ENCODE assay signal across 12 cellular contexts in the genomic region with DNA sequence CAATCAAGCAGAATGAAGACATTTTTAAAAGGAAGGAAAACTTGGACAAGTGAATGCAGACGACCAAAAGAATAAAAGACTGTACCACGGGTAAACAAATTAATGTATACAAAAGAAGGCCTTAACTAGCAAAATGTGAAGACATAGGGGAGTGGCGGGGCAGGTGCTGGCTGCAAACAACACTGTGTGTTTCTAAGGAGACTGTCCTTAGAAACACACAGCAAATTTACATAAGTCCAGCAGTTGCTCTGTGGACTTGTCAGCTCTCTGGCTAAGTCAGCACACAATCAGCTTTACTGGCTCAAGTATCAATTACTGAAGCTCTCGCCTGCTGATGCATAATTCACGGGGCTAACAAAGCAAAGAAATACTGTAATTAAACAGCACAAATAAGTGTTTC. TPM values are rescaled to one million over a fixed set of nuclear protein-coding genes. Genes with fewer than 3 reads are reported as not detected.
DNase-seq lines count a peak whose midpoint lies in the region; ATAC-seq, FAIRE-seq and TF ChIP-seq lines count a peak whose summit lies in the region.
"Had no signal": no experiment of that assay in that cellular context is flagged by ENCODE, and none has a peak within 500 bp of the region (broad histone marks: within the 10 kb centered on the region; RNA-seq: fewer than 3 reads in every experiment).

No MANE protein-coding gene starts in this region.

- WGBS in IMR-90 (ENCODE audit: extremely low coverage in 2 of 2, insufficient read length in 1 of 2), 2 experiments = 83% methylated on average over 1 of the region's 5 CpGs; no CpG with 5 or more reads in 1 of the 2 experiments
- 92% methylated on average over 5 of the region's 5 CpGs; no CpG with 5 or more reads in 1 of the 2 experiments for WGBS in H1 (ENCODE audit: extremely low coverage in 1 of 2, insufficient coverage in 1 of 2, insufficient read length in 1 of 2, insufficient replicate concordance in 2 of 2, low coverage in 1 of 2, low lambda C conversion rate in 2 of 2, missing lambda C conversion rate in 1 of 2), 2 experiments
- no CpG with 5 or more reads among the region's 5 CpGs for WGBS in neuronal stem cell (ENCODE audit: extremely low coverage in 2 of 2, insufficient read length in 2 of 2, insufficient replicate concordance in 1 of 2), 2 donors

- intact Hi-C loops in IMR-90 (cut with micrococcal nuclease) = no loop called here

- H2BK120ac ChIP-seq in IMR-90 (ENCODE audit: low read depth, low read length) = no peak overlapping the region
- H2BK120ac ChIP-seq in H1 (replicated peaks; ENCODE audit: low read depth, low read length) = no peak overlapping the region
- H2BK120ac ChIP-seq in neuronal stem cell (ENCODE audit: low read depth, low read length) = no peak overlapping the region

- FAIRE-seq in H1 (lab: Jason Lieb, UNC) = peak; percentile 74

- H3K56ac ChIP-seq in IMR-90 (ENCODE audit: extremely low read depth, insufficient read depth, low read length) = no peak overlapping the region
- no peak overlapping the region for H3K56ac ChIP-seq in H1 (replicated peaks; ENCODE audit: insufficient read length, low read depth, low read length)

- H3K9me1 ChIP-seq in IMR-90 (ENCODE audit: insufficient read depth, low read length) = peaks cover 10% of the 10 kb centered on the region

- H4K20me1 ChIP-seq in IMR-90 (ENCODE audit: insufficient read depth, low read length) (peaks cover 63% of the 10 kb centered on the region), H1 (replicated peaks in 1 of 2; ENCODE audit: control insufficient read depth in 1 of 2, insufficient read depth in 2 of 2, low read length in 2 of 2) (peaks cover 16 to 26% of the 10 kb centered on the region in 2 experiments)

- no peaks in the 10 kb centered on the region for H3K4me1 ChIP-seq in IMR-90 (ENCODE audit: control insufficient read depth, insufficient read depth, low read length)
- H3K4me1 ChIP-seq in H1 (replicated peaks in 1 of 4; ENCODE audit: control insufficient read depth in 3 of 4, insufficient read depth in 4 of 4, low read length in 3 of 4) = peaks cover 1 to 13% (median 11%) of the 10 kb centered on the region in 4 experiments; a peak in 4 of 7 replicates
- peaks cover 4 to 10% of the 10 kb centered on the region in 2 donors for H3K4me1 ChIP-seq in neuronal stem cell (ENCODE audit: control insufficient read depth in 2 of 2, insufficient read depth in 1 of 2, low read depth in 1 of 2, low read length in 2 of 2)
- H3K4me1 ChIP-seq: uterus had no signal

- TF ChIP-seq RAD21 in IMR-90 (IDR thresholded peaks at IDR 0.05; ENCODE audit: low read length) (no peak), H1 (IDR thresholded peaks at IDR 0.05 in 1 of 2, conservative IDR thresholded peaks at IDR 0.05 in 1 of 2; ENCODE audit: low read depth in 2 of 2, low read length in 2 of 2) (no peak)

- in situ Hi-C loops in IMR-90 (cut with MboI; ENCODE audit: low sequenced_read_pairs) = no loop called here

- TF ChIP-seq CTCF in IMR-90 (conservative IDR thresholded peaks at IDR 0.05; ENCODE audit: low read depth, low read length) = no peak
- TF ChIP-seq CTCF in H1 (IDR thresholded peaks at IDR 0.05; ENCODE audit: control extremely low read depth in 1 of 3, insufficient read depth in 1 of 3, low read depth in 1 of 3, low read length in 3 of 3) = no peak

- no peak for TF ChIP-seq EP300 in H1 (IDR thresholded peaks at IDR 0.05; ENCODE audit: borderline replicate concordance in 1 of 2, low read depth in 2 of 2, low read length in 2 of 2)

- no peak overlapping the region for H2AK9ac ChIP-seq in IMR-90 (replicated peaks; ENCODE audit: low read depth, low read length, poor library complexity)

- no peak for ATAC-seq in IMR-90 (ENCODE audit: low read depth)
- no peak for ATAC-seq in HG03095 (IDR thresholded peaks at IDR 0.05; ENCODE audit: unreplicated experiment)
- no peak for ATAC-seq in GM18868 (IDR thresholded peaks at IDR 0.05; ENCODE audit: unreplicated experiment)
- ATAC-seq: Panc1 had no signal

- H3K23ac ChIP-seq in IMR-90 (ENCODE audit: low read depth, low read length) = no peak overlapping the region
- no peak overlapping the region for H3K23ac ChIP-seq in H1 (ENCODE audit: insufficient read length)
- no peak overlapping the region for H3K23ac ChIP-seq in neuronal stem cell (ENCODE audit: low read depth, low read length, poor library complexity)

- CTCF ChIA-PET in IMR-90 (lab: Yijun Ruan, JAX) = no interaction called here
- CTCF ChIA-PET in H1 (lab: Charles Lee; ENCODE audit: partially characterized antibody) = no interaction called here

- no peak overlapping the region for H3K18ac ChIP-seq in IMR-90 (ENCODE audit: low read depth, low read length)
- H3K18ac ChIP-seq in H1 (ENCODE audit: extremely low read depth, low read length) = no peak overlapping the region
- no peak overlapping the region for H3K18ac ChIP-seq in neuronal stem cell (ENCODE audit: low read length)

- H3K79me1 ChIP-seq in IMR-90 (ENCODE audit: low read depth in 1 of 2, low read length in 2 of 2) (peaks cover 16 to 62% of the 10 kb centered on the region in 2 experiments; a peak in 3 of 4 replicates), H1 (ENCODE audit: low read depth, low read length) (peaks cover 5% of the 10 kb centered on the region; the same call in 1 of the 2 replicates), neuronal stem cell (ENCODE audit: low read depth, low read length) (peaks cover 4% of the 10 kb centered on the region)

- H2BK5ac ChIP-seq in IMR-90 (ENCODE audit: low read depth, low read length, poor library complexity, severe bottlenecking) (no peak overlapping the region), H1 (ENCODE audit: low read depth, low read length) (no peak overlapping the region), neuronal stem cell (ENCODE audit: low read length) (no peak overlapping the region)

- H3K27me3 ChIP-seq in IMR-90 (ENCODE audit: control insufficient read depth, insufficient read depth, low read length) (no peaks in the 10 kb centered on the region), H1 (replicated peaks in 1 of 4; ENCODE audit: control insufficient read depth in 3 of 4, extremely low read depth in 1 of 4, insufficient read depth in 3 of 4, low read length in 3 of 4) (no peaks in the 10 kb centered on the region), neuronal stem cell (ENCODE audit: control insufficient read depth in 3 of 3, insufficient read depth in 3 of 3, low read depth in 1 of 3, low read length in 3 of 3) (no peaks in the 10 kb centered on the region)
- H3K27me3 ChIP-seq: uterus had no signal

- dilution Hi-C loops in IMR-90 (cut with HindIII; ENCODE audit: low sequenced_read_pairs, unreplicated experiment) = no loop called here

- H2AFZ ChIP-seq in IMR-90 (replicated peaks; ENCODE audit: low read length, poor library complexity) = no peak overlapping the region
- no peak overlapping the region for H2AFZ ChIP-seq in H1 (ENCODE audit: low read length)
- no peak overlapping the region for H2AFZ ChIP-seq in neuronal stem cell (ENCODE audit: low read length)

- no peak overlapping the region for H2BK15ac ChIP-seq in IMR-90 (ENCODE audit: low read depth, low read length)
- H2BK15ac ChIP-seq in H1 (ENCODE audit: low read length) = no peak overlapping the region
- H2BK15ac ChIP-seq in neuronal stem cell (ENCODE audit: low read length) = no peak overlapping the region

- no peak overlapping the region for H4K91ac ChIP-seq in IMR-90 (ENCODE audit: insufficient read depth, low read depth, low read length)
- no peak overlapping the region for H4K91ac ChIP-seq in H1 (replicated peaks; ENCODE audit: insufficient read length, low read length)
- no peak overlapping the region for H4K91ac ChIP-seq in neuronal stem cell (ENCODE audit: low read depth, low read length, poor library complexity)

- no peak for TF ChIP-seq POLR2A in IMR-90 (IDR thresholded peaks at IDR 0.05; ENCODE audit: low read depth, low read length)
- no peak for TF ChIP-seq POLR2A in H1 (IDR thresholded peaks at IDR 0.05; ENCODE audit: control extremely low read depth in 1 of 2, low read depth in 2 of 2, low read length in 2 of 2)

- H3K4ac ChIP-seq in IMR-90 (ENCODE audit: low read depth, low read length) (no peak overlapping the region), H1 (replicated peaks; ENCODE audit: insufficient read length, low read depth, low read length) (peak overlapping the region; percentile 58), neuronal stem cell (ENCODE audit: low read length) (no peak overlapping the region)

- H3K4me2 ChIP-seq in IMR-90 (ENCODE audit: low read depth, low read length) (no peak overlapping the region), H1 (ENCODE audit: insufficient read depth in 1 of 2, low read depth in 2 of 2, low read length in 2 of 2) (no peak overlapping the region), neuronal stem cell (ENCODE audit: insufficient read depth, low read length, poor library complexity, severe bottlenecking) (no peak overlapping the region)

- no peak overlapping the region for H2BK12ac ChIP-seq in H1 (ENCODE audit: low read depth, low read length)
- H2BK12ac ChIP-seq in neuronal stem cell (ENCODE audit: low read length) = no peak overlapping the region

- DNase-seq in IMR-90 (peak; percentile 10), NCI-H345 (lab: John Stamatoyannopoulos, UW) (peak; percentile 82), H1 (ENCODE audit: low read depth in 1 of 2, low spot score in 2 of 2) (no peak), neuronal stem cell (ENCODE audit: low spot score) (peak; percentile 23), mucosa of gallbladder (ENCODE audit: low spot score) (no peak), occipital lobe (lab: John Stamatoyannopoulos, UW) (no peak)
- DNase-seq: amygdala, T-helper 9 cell, uterus had no signal

- H3K27ac ChIP-seq in IMR-90 (ENCODE audit: insufficient read depth, low read length) (no peak overlapping the region), H1 (ENCODE audit: low read depth, low read length) (no peak overlapping the region), neuronal stem cell (replicated peaks; ENCODE audit: low read length) (no peak overlapping the region)
- H3K27ac ChIP-seq: uterus had no signal

- peaks cover 0 to 79% of the 10 kb centered on the region in 2 experiments; a peak in 3 of 4 replicates for H3K79me2 ChIP-seq in H1 (ENCODE audit: control insufficient read depth in 1 of 2, insufficient read depth in 2 of 2, low read length in 2 of 2)

- H3K9me3 ChIP-seq in IMR-90 (ENCODE audit: control insufficient read depth, insufficient read depth, low read length) (no peaks in the 10 kb centered on the region), H1 (ENCODE audit: insufficient read depth in 2 of 2, low read depth in 1 of 2, low read length in 1 of 2) (no peaks in the 10 kb centered on the region), neuronal stem cell (replicated peaks in 1 of 2; ENCODE audit: control insufficient read depth in 2 of 2, insufficient read depth in 1 of 2, low read depth in 1 of 2, low read length in 2 of 2) (no peaks in the 10 kb centered on the region)
- H3K9me3 ChIP-seq: uterus had no signal

- H3K4me3 ChIP-seq in IMR-90 (ENCODE audit: insufficient read depth, low read depth, low read length) = no peak overlapping the region
- no peak overlapping the region for H3K4me3 ChIP-seq in H1 (ENCODE audit: extremely low read depth in 1 of 4, insufficient read depth in 2 of 4, low read depth in 3 of 4, low read length in 4 of 4)
- no peak overlapping the region for H3K4me3 ChIP-seq in neuronal stem cell (ENCODE audit: low read length in 2 of 2)
- H3K4me3 ChIP-seq: uterus had no signal

- no TSS peak for BruUV-seq in IMR-90 (replicated peaks; lab: Mats Ljungman, UMichigan)

- H3K14ac ChIP-seq in IMR-90 (replicated peaks; ENCODE audit: low read depth, low read length) (no peak overlapping the region), H1 (ENCODE audit: insufficient read length) (no peak overlapping the region), neuronal stem cell (ENCODE audit: low read length) (no peak overlapping the region)

- no peak overlapping the region for H4K5ac ChIP-seq in IMR-90 (ENCODE audit: low read depth, low read length)
- H4K5ac ChIP-seq in H1 (ENCODE audit: insufficient read length, low read depth, low read length) = no peak overlapping the region

- H3K23me2 ChIP-seq in H1 (ENCODE audit: low read depth, low read length) = no peaks in the 10 kb centered on the region

- no peak overlapping the region for H2BK20ac ChIP-seq in IMR-90 (ENCODE audit: low read depth, low read length)
- no peak overlapping the region for H2BK20ac ChIP-seq in H1 (ENCODE audit: low read length)

- H4K8ac ChIP-seq in IMR-90 (ENCODE audit: low read depth in 2 of 2, low read length in 2 of 2) = no peak overlapping the region
- no peak overlapping the region for H4K8ac ChIP-seq in H1 (ENCODE audit: extremely low read depth, insufficient read depth, low read length)
- no peak overlapping the region for H4K8ac ChIP-seq in neuronal stem cell (ENCODE audit: low read depth, low read length)

- H2AK5ac ChIP-seq in IMR-90 (ENCODE audit: low read depth, low read length) (no peak overlapping the region), H1 (ENCODE audit: low read depth, low read length) (no peak overlapping the region), neuronal stem cell (ENCODE audit: low read depth, low read length) (no peak overlapping the region)

- H3K9ac ChIP-seq in IMR-90 (ENCODE audit: low read depth, low read length) = no peak overlapping the region
- no peak overlapping the region for H3K9ac ChIP-seq in H1 (replicated peaks in 1 of 4; ENCODE audit: extremely low read depth in 1 of 4, low read depth in 3 of 4, low read length in 3 of 4)
- H3K9ac ChIP-seq in neuronal stem cell (ENCODE audit: low read depth, low read length, poor library complexity) = no peak overlapping the region

- POLR2A ChIA-PET in IMR-90 (lab: Charles Lee; ENCODE audit: unreplicated experiment) = no interaction called here
- POLR2A ChIA-PET in H1 (lab: Charles Lee; ENCODE audit: partially characterized antibody) = no interaction called here

- H3K36me3 ChIP-seq in IMR-90 (ENCODE audit: control insufficient read depth, insufficient read depth, low read length) = 0 out of 2 replicates have a peak, but pooled peaks cover 1% of the 10 kb centered on the region
- H3K36me3 ChIP-seq in H1 (ENCODE audit: control insufficient read depth in 2 of 4, insufficient read depth in 4 of 4, low read length in 3 of 4) = no peaks in the 10 kb centered on the region
- no peaks in the 10 kb centered on the region for H3K36me3 ChIP-seq in neuronal stem cell (replicated peaks in 1 of 2; ENCODE audit: control insufficient read depth in 2 of 2, insufficient read depth in 2 of 2, low read length in 2 of 2)
- H3K36me3 ChIP-seq: uterus had no signal

RNA-seq across cellular contexts. Expression of a gene that starts 24.8 kb away (rescaled TPM):
- 15.6 and 17.5 TPM in 2 replicates for total RNA-seq in IMR-90 (2012; rRNA removed)
- 8.6 and 11.3 TPM in 2 replicates for polyA plus RNA-seq in IMR-90 (2012; rRNA removed)
- 2.1 and 5.1 TPM in 2 replicates for polyA plus RNA-seq in IMR-90 (2012; cell fraction: cytosol; rRNA removed)
- 10.0 and 15.9 TPM in 2 replicates for polyA plus RNA-seq in IMR-90 (2012; cell fraction: nucleus; rRNA removed; ENCODE audit: low replicate concordance)
- 104 and 124 TPM in 2 replicates for total RNA-seq in H1 (2021; fragmentation: NEBNext Ultra II Directional; extraction: Animal tissue kit (Norgen Biotek cat#: 25700))
- polyA plus RNA-seq in H1 (2011; rRNA removed) = 51.0 and 87.8 TPM in 2 replicates
- polyA plus RNA-seq in H1 (2011; cell fraction: cytosol; rRNA removed) = 35.2 TPM
- 22.6 TPM for polyA plus RNA-seq in H1 (2011; cell fraction: nucleus; rRNA removed)
- 15.7 to 34.2 TPM (median 28.2 TPM) in 4 replicates for polyA plus RNA-seq in H1 (2012, experiment 1 of 2)
- polyA plus RNA-seq in H1 (2012, experiment 2 of 2) = 2.9 TPM
- 48.2 TPM for polyA plus RNA-seq in H1 (2013, experiment 1 of 2)
- 46.7 TPM for polyA plus RNA-seq in H1 (2013, experiment 2 of 2)
- polyA minus RNA-seq in H1 (2011; rRNA and poly(A)+ RNA removed) = 168 and 239 TPM in 2 replicates
- polyA minus RNA-seq in H1 (2011; cell fraction: cytosol; rRNA and poly(A)+ RNA removed) = 51.4 TPM
- 56.7 TPM for polyA minus RNA-seq in H1 (2011; cell fraction: nucleus; rRNA and poly(A)+ RNA removed)
- 24.0 TPM for polyA plus RNA-seq in neuronal stem cell (2013, experiment 1 of 2)
- 23.4 TPM for polyA plus RNA-seq in neuronal stem cell (2013, experiment 2 of 2)
- 65.2 TPM for total RNA-seq in mucosa of gallbladder
- 44.9 TPM for total RNA-seq in occipital lobe

Comparison
In these comparisons a context has a peak if more than half of its experiments do, and no peak if none do; other contexts are left out.
1. DNase-seq: peak in IMR-90 (single experiment), NCI-H345 (single experiment) and neuronal stem cell (single experiment); none in H1 (0 of 2), mucosa of gallbladder (single experiment) and occipital lobe (single experiment).